ENCODE assay signal across 10 cellular contexts in genomic region chr11:66263785-66264184, GRCh38. TPM values are rescaled to one million over a fixed set of nuclear protein-coding genes. Genes with fewer than 3 reads are reported as not detected.
"Had no signal": no experiment of that assay in that cellular context is flagged by ENCODE, and none has a peak within 500 bp of the region (broad histone marks: within the 10 kb centered on the region; RNA-seq: fewer than 3 reads in every experiment).

No MANE protein-coding gene starts in this region.

- H3K27me3 Mint-ChIP-seq: IgD-negative memory B cell had no signal

- DNase-seq: GM23248, GOT3, H7, HFFc6, Kasumi-1, KG1 had no signal

- FAIRE-seq: HepG2 had no signal

- H3K4me3 ChIP-seq: GM23248, HAP-1 had no signal

- H3K27ac Mint-ChIP-seq: HFFc6 had no signal

- ATAC-seq: HCT116, HepG2 had no signal

- H3K9me3 Mint-ChIP-seq: HFFc6, IgD-negative memory B cell had no signal

- H3K36me3 Mint-ChIP-seq: IgD-negative memory B cell had no signal

- H3K9me3 ChIP-seq: HAP-1 had no signal

- H3K4me3 Mint-ChIP-seq: HFFc6 had no signal

- H3K27ac ChIP-seq: GM23248 had no signal

RNA-seq across cellular contexts. Expression of gene CNIH2, which starts 14.2 kb away (rescaled TPM):
- polyA plus RNA-seq: IgD-negative memory B cell had no signal

RNA-seq across cellular contexts. Expression of gene TMEM151A, which starts 27.9 kb away (rescaled TPM):
- polyA plus RNA-seq: IgD-negative memory B cell had no signal
